In genomic region chr4:142923619-142924018, GRCh38 we compare ENCODE assay signal across 15 cellular contexts.
"Had no signal": no experiment of that assay in that cellular context is flagged by ENCODE, and none has a peak within 500 bp of the region (broad histone marks: within the 10 kb centered on the region; RNA-seq: fewer than 3 reads in every experiment).

No MANE protein-coding gene starts in this region.

- H3K27me3 Mint-ChIP-seq: naive B cell; stimulated activated naive B cell treated with anti-CD40 and anti-IgM and Interleukin-4, amounts not matched to agents 10 μg/mL and 1 μg/mL and 100 μg/mL, for 72 hours had no signal

- H3K9me3 Mint-ChIP-seq: nephron; stimulated activated naive B cell treated with anti-CD40 and anti-IgM and Interleukin-4, amounts not matched to agents 10 μg/mL and 1 μg/mL and 100 μg/mL, for 72 hours; stimulated activated naive CD8-positive, alpha-beta T cell treated with anti-CD3 and anti-CD28 coated beads, Interleukin-15, amount 100 ng/mL, for 72 hours had no signal

- H3K4me3 ChIP-seq: colonic mucosa, heart right ventricle, psoas muscle, skin epidermis had no signal

- H3K4me1 ChIP-seq: colonic mucosa, heart right ventricle, psoas muscle had no signal

- H3K36me3 ChIP-seq: colonic mucosa, heart right ventricle had no signal

- H3K27ac Mint-ChIP-seq: naive B cell; nephron; stimulated activated naive B cell treated with anti-CD40 and anti-IgM and Interleukin-4, amounts not matched to agents 10 μg/mL and 1 μg/mL and 100 μg/mL, for 72 hours; stimulated activated naive CD8-positive, alpha-beta T cell treated with anti-CD3 and anti-CD28 coated beads, Interleukin-15, amount 100 ng/mL, for 72 hours had no signal

- H3K9me3 ChIP-seq: colonic mucosa, heart right ventricle, psoas muscle had no signal

- DNase-seq: colonic mucosa; dermis blood vessel endothelial cell; heart right ventricle; islet precursor cell; mammary epithelial cell; naive B cell; psoas muscle; stimulated activated CD4-positive, alpha-beta T cell treated with anti-CD3 and anti-CD28 coated beads, Interleukin-2, amount 100 ng/mL, for 24 hours; stimulated activated CD4-positive, alpha-beta T cell treated with anti-CD3 and anti-CD28 coated beads, Interleukin-4, amount 100 ng/mL, for 4 hours; stimulated activated naive B cell treated with anti-CD40 and anti-IgM and Interleukin-4, amounts not matched to agents 10 μg/mL and 1 μg/mL and 100 μg/mL, for 72 hours; stimulated activated naive CD8-positive, alpha-beta T cell treated with anti-CD3 and anti-CD28 coated beads, Interleukin-15, amount 100 ng/mL, for 72 hours; substantia nigra; trophoblast cell had no signal

- H3K36me3 Mint-ChIP-seq: naive B cell; stimulated activated naive B cell treated with anti-CD40 and anti-IgM and Interleukin-4, amounts not matched to agents 10 μg/mL and 1 μg/mL and 100 μg/mL, for 72 hours had no signal

- H3K4me3 Mint-ChIP-seq: nephron; stimulated activated naive B cell treated with anti-CD40 and anti-IgM and Interleukin-4, amounts not matched to agents 10 μg/mL and 1 μg/mL and 100 μg/mL, for 72 hours; stimulated activated naive CD8-positive, alpha-beta T cell treated with anti-CD3 and anti-CD28 coated beads, Interleukin-15, amount 100 ng/mL, for 72 hours had no signal

- H3K27ac ChIP-seq: colonic mucosa, heart right ventricle, psoas muscle, skin epidermis had no signal

- H3K4me1 Mint-ChIP-seq: naive B cell; nephron; stimulated activated naive B cell treated with anti-CD40 and anti-IgM and Interleukin-4, amounts not matched to agents 10 μg/mL and 1 μg/mL and 100 μg/mL, for 72 hours; stimulated activated naive CD8-positive, alpha-beta T cell treated with anti-CD3 and anti-CD28 coated beads, Interleukin-15, amount 100 ng/mL, for 72 hours had no signal

- H3K27me3 ChIP-seq: colonic mucosa, heart right ventricle had no signal
